9 cellular contexts compared by ENCODE assay signal in genomic region chr5:16160706-16161105, GRCh38. TPM values are rescaled to one million over a fixed set of nuclear protein-coding genes. Genes with fewer than 3 reads are reported as not detected.
A peak's percentile ranks its signal among the peaks of the same experiment; 100 is the strongest.
DNase-seq lines count a peak whose midpoint lies in the region; ATAC-seq and TF ChIP-seq lines count a peak whose summit lies in the region.
"Had no signal": no experiment of that assay in that cellular context is flagged by ENCODE, and none has a peak within 500 bp of the region (broad histone marks: within the 10 kb centered on the region; RNA-seq: fewer than 3 reads in every experiment).

No MANE protein-coding gene starts in this region.

- TF ChIP-seq POLR2A in GM18505 (IDR thresholded peaks at IDR 0.05; ENCODE audit: borderline replicate concordance, extremely low read depth, insufficient read depth, insufficient read length) = no peak
- TF ChIP-seq POLR2A in uterus (IDR thresholded peaks at IDR 0.05) = no peak

- TF ChIP-seq CTCF in BE2C (IDR thresholded peaks at IDR 0.05; ENCODE audit: low read depth, low read length) (peak; percentile 90), uterus (IDR thresholded peaks at IDR 0.05) (peak in 2 of 4 experiments; percentile 15 to 37)

- H3K27ac ChIP-seq in uterus = no peak overlapping the region
- H3K27ac ChIP-seq: SJSA1 had no signal

- peak; percentile 97 for ATAC-seq in GM18505 (IDR thresholded peaks at IDR 0.05; ENCODE audit: unreplicated experiment)
- peak; percentile 95 for ATAC-seq in HG02852 (IDR thresholded peaks at IDR 0.05; ENCODE audit: unreplicated experiment)

- H3K4me3 ChIP-seq in BE2C (ENCODE audit: low read depth, low read length) (no peak overlapping the region), uterus (no peak overlapping the region)
- H3K4me3 ChIP-seq: SJSA1 had no signal

- intact Hi-C loops in uterus (cut with DNase I; ENCODE audit: low total_unique reads) = no loop called here

- peaks cover 4% of the 10 kb centered on the region; the same call in 1 of the 2 replicates for H3K36me3 ChIP-seq in BE2C
- no peaks in the 10 kb centered on the region for H3K36me3 ChIP-seq in uterus
- H3K36me3 ChIP-seq: SJSA1 had no signal

- no peaks in the 10 kb centered on the region for H3K9me3 ChIP-seq in BE2C
- no peaks in the 10 kb centered on the region for H3K9me3 ChIP-seq in uterus
- H3K9me3 ChIP-seq: SJSA1 had no signal

- H3K4me1 ChIP-seq in BE2C (peaks cover 11% of the 10 kb centered on the region; the same call in 1 of the 2 replicates), uterus (no peaks in the 10 kb centered on the region)
- H3K4me1 ChIP-seq: SJSA1 had no signal

- peak; percentile 64 for DNase-seq in BE2C
- peak; percentile 48 to 90 (median 60) for DNase-seq in NCI-H1417 (lab: John Stamatoyannopoulos, UW)
- peak; percentile 48 for DNase-seq in SKM-1 (lab: John Stamatoyannopoulos, UW; ENCODE audit: unreplicated experiment)
- peak; percentile 47 for DNase-seq in fibroblast of the conjunctiva (ENCODE audit: low read depth)
- peak; percentile 63 for DNase-seq in pons (ENCODE audit: low spot score)
- no peak for DNase-seq in uterus

- H3K27me3 ChIP-seq in BE2C = no peaks in the 10 kb centered on the region
- H3K27me3 ChIP-seq in uterus = no peaks in the 10 kb centered on the region

RNA-seq across cellular contexts. Expression of gene MARCHF11, which starts 18.9 kb away (rescaled TPM):
- 72.6 TPM for polyA plus RNA-seq in BE2C (2012; ENCODE audit: insufficient read depth, insufficient read length, low read depth)
- total RNA-seq in uterus = under 1 TPM in 1 of 4 donors, not detected in 3; 0.28 TPM
- total RNA-seq: SJSA1 had no signal

Comparison
In these comparisons a context has a peak if more than half of its experiments do, and no peak if none do; other contexts are left out.
1. DNase-seq: peak in BE2C (single experiment), NCI-H1417 (3 of 3), SKM-1 (single experiment), fibroblast of the conjunctiva (single experiment) and pons (single experiment); none in uterus (0 of 2).